8 cellular contexts compared by ENCODE assay signal in genomic region chr6:17962436-17963031, GRCh38. TPM values are rescaled to one million over a fixed set of nuclear protein-coding genes. Genes with fewer than 3 reads are reported as not detected.
DNase-seq lines count a peak whose midpoint lies in the region; ATAC-seq and TF ChIP-seq lines count a peak whose summit lies in the region.

No MANE protein-coding gene starts in this region.

- intact Hi-C loops in posterior vena cava (cut with DNase I), result loop anchor here in 1 of 2 donors (5.0 kb wide), 1 partner anchor 95 kb away; no protein-coding TSS in a partner anchor
- intact Hi-C loops in activated naive CD4-positive, alpha-beta T cell treated with anti-CD3 and anti-CD28 coated beads for 36 hours (cut with micrococcal nuclease), result no loop called here

- H3K9me3 Mint-ChIP-seq in activated naive CD4-positive, alpha-beta T cell treated with anti-CD3 and anti-CD28 coated beads for 36 hours, result no peaks in the 10 kb centered on the region

- H3K4me3 Mint-ChIP-seq in activated naive CD4-positive, alpha-beta T cell treated with anti-CD3 and anti-CD28 coated beads for 36 hours, result no peak overlapping the region

- H3K27me3 Mint-ChIP-seq in activated naive CD4-positive, alpha-beta T cell treated with anti-CD3 and anti-CD28 coated beads for 36 hours (ENCODE audit: low read depth), result peaks cover 35% of the 10 kb centered on the region

- H3K4me1 Mint-ChIP-seq in activated naive CD4-positive, alpha-beta T cell treated with anti-CD3 and anti-CD28 coated beads for 36 hours (ENCODE audit: low read depth), result no peaks in the 10 kb centered on the region

- CTCF ChIA-PET in activated naive CD4-positive, alpha-beta T cell treated with anti-CD3 and anti-CD28 coated beads for 36 hours (lab: Charles Lee), result interaction anchor here (0.5 kb wide), 1 partner anchor 518 kb away, joined by 4 read pairs; no protein-coding TSS in a partner anchor

- H3K27ac Mint-ChIP-seq in activated naive CD4-positive, alpha-beta T cell treated with anti-CD3 and anti-CD28 coated beads for 36 hours, result no peak overlapping the region

- H3K36me3 Mint-ChIP-seq in activated naive CD4-positive, alpha-beta T cell treated with anti-CD3 and anti-CD28 coated beads for 36 hours (ENCODE audit: low read depth), result no peaks in the 10 kb centered on the region

- H3K4me3 ChIP-seq in fibroblast of villous mesenchyme (ENCODE audit: low read depth, low read length), result peak overlapping the region; percentile 24

- DNase-seq in GM03348 (ENCODE audit: low spot score) (peak; percentile 96), SK-MEL-5 (ENCODE audit: low read depth, low spot score) (peak; percentile 33), fibroblast of villous mesenchyme (ENCODE audit: low read depth) (peak; percentile 100), posterior vena cava (ENCODE audit: low spot score) (peak; percentile 88)
- DNase-seq in activated naive CD4-positive, alpha-beta T cell treated with anti-CD3 and anti-CD28 coated beads for 36 hours, result no peak

- ATAC-seq in GM18867 (IDR thresholded peaks at IDR 0.05; ENCODE audit: unreplicated experiment), result no peak
- ATAC-seq in HG03342 (IDR thresholded peaks at IDR 0.05; ENCODE audit: unreplicated experiment), result no peak
- no peak for ATAC-seq in GM21786 (IDR thresholded peaks at IDR 0.05; ENCODE audit: unreplicated experiment)

- TF ChIP-seq CTCF in fibroblast of villous mesenchyme (IDR thresholded peaks at IDR 0.05; ENCODE audit: insufficient read depth, low read depth, low read length), result no peak

- in situ Hi-C loops in SK-MEL-5 (cut with HindIII; ENCODE audit: low pct_unique_long_range_greater_than_20kb, low sequenced_read_pairs), result no loop called here

RNA-seq across cellular contexts. Expression of gene KIF13A, which starts 24.9 kb away (rescaled TPM):
- 44.6 and 46.2 TPM in 2 replicates for total RNA-seq in SK-MEL-5 (2014; rRNA removed; shearing (Covaris generic))
- 35.6 and 52.5 TPM in 2 replicates for polyA plus RNA-seq in SK-MEL-5 (2015; cell fraction: cytosol; rRNA removed)
- polyA plus RNA-seq in SK-MEL-5 (2015; cell fraction: nucleus; rRNA removed), result 25.4 and 28.2 TPM in 2 replicates
- total RNA-seq in fibroblast of villous mesenchyme, result 49.2 and 53.8 TPM in 2 replicates
- total RNA-seq in posterior vena cava, result 100 to 1,000 TPM in 1 of 2 donors, 10 to 100 TPM in 1; 74.6 to 110 TPM
- total RNA-seq in activated naive CD4-positive, alpha-beta T cell treated with anti-CD3 and anti-CD28 coated beads for 36 hours, result not detected

Comparison
In these comparisons a context has a peak if more than half of its experiments do, and no peak if none do; other contexts are left out.
1. RNA of gene KIF13A, which starts 24.9 kb away (total RNA-seq): 74.6 to 110 TPM in posterior vena cava, 49.2 to 53.8 TPM in fibroblast of villous mesenchyme and 44.6 to 46.2 TPM in SK-MEL-5; not detected in activated naive CD4-positive, alpha-beta T cell treated with anti-CD3 and anti-CD28 coated beads for 36 hours; every median in the first group is over 10 times any median in the second.